Comparison of ENCODE assay signal across 22 cellular contexts in genomic region chr1:94398356-94398755, GRCh38.
"Had no signal": no experiment of that assay in that cellular context is flagged by ENCODE, and none has a peak within 500 bp of the region (broad histone marks: within the 10 kb centered on the region; RNA-seq: fewer than 3 reads in every experiment).

No MANE protein-coding gene starts in this region.

- ATAC-seq: activated CD4-positive, alpha-beta T cell treated with anti-CD3 and anti-CD28 coated beads for 36 hours; body of pancreas; foreskin keratinocyte; natural killer cell; stimulated activated naive CD8-positive, alpha-beta T cell treated with anti-CD3 and anti-CD28 coated beads, Interleukin-15, Interleukin-2, amounts not matched to agents 100 U/mL and 50 U/mL, for 24 hours; T-helper 17 cell; upper lobe of right lung had no signal

- H3K27ac ChIP-seq: body of pancreas, foreskin keratinocyte, left ventricle myocardium inferior, sigmoid colon, thyroid gland, upper lobe of right lung had no signal

- H3K4me1 ChIP-seq: foreskin keratinocyte, sigmoid colon, thyroid gland, upper lobe of right lung had no signal

- DNase-seq: activated B cell treated with CpG ODN at 0.5 μM for 24 hours; activated CD4-positive, alpha-beta T cell treated with anti-CD3 and anti-CD28 coated beads for 36 hours; activated CD4-positive, alpha-beta T cell treated with anti-CD3 and anti-CD28 coated beads, Interleukin-2, amount 50 U/mL, for 4 hours; activated CD8-positive, alpha-beta memory T cell treated with anti-CD3 and anti-CD28 coated beads, Interleukin-2, amount 50 U/mL, for 48 hours; activated naive CD4-positive, alpha-beta T cell treated with Interleukin-2 at 50 U/mL for 16 hours; activated naive CD8-positive, alpha-beta T cell treated with anti-CD3 and anti-CD28 coated beads, Interleukin-2, amount 10 ng/mL, durations not matched to agents 7 days and 5 days; activated T-cell treated with anti-CD3 and anti-CD28 coated beads, Interleukin-2, amount 50 U/mL, for 48 hours; amygdala; body of pancreas; effector CD4-positive, alpha-beta T cell; foreskin keratinocyte; hippocampal formation; left ventricle myocardium inferior; natural killer cell; retina; sigmoid colon; stimulated activated CD4-positive, alpha-beta T cell treated with anti-CD3 and anti-CD28 coated beads, Interleukin-4, amount 100 ng/mL, for 4 hours; stimulated activated naive CD8-positive, alpha-beta T cell treated with anti-CD3 and anti-CD28 coated beads, Interleukin-15, Interleukin-2, amounts not matched to agents 100 U/mL and 50 U/mL, for 24 hours; substantia nigra; T-helper 17 cell; thyroid gland; upper lobe of right lung had no signal

- H3K9me3 ChIP-seq: body of pancreas, left ventricle myocardium inferior, sigmoid colon, thyroid gland, upper lobe of right lung had no signal

- H3K36me3 ChIP-seq: left ventricle myocardium inferior, sigmoid colon, thyroid gland, upper lobe of right lung had no signal

- H3K4me3 ChIP-seq: body of pancreas, left ventricle myocardium inferior, sigmoid colon, thyroid gland, upper lobe of right lung had no signal

- H3K27me3 ChIP-seq: body of pancreas, sigmoid colon, thyroid gland, upper lobe of right lung had no signal
